24 cellular contexts compared by ENCODE assay signal in genomic region chr6:147449405-147450161, GRCh38. TPM values are rescaled to one million over a fixed set of nuclear protein-coding genes. Genes with fewer than 3 reads are reported as not detected.
DNase-seq lines count a peak whose midpoint lies in the region; ATAC-seq and TF ChIP-seq lines count a peak whose summit lies in the region.
"Had no signal": no experiment of that assay in that cellular context is flagged by ENCODE, and none has a peak within 500 bp of the region (broad histone marks: within the 10 kb centered on the region; RNA-seq: fewer than 3 reads in every experiment).

No MANE protein-coding gene starts in this region.

- intact Hi-C loops in A673 (cut with micrococcal nuclease; ENCODE audit: unreplicated experiment): no loop called here
- intact Hi-C loops in Calu3 (cut with micrococcal nuclease; ENCODE audit: unreplicated experiment): no loop called here

- no peak overlapping the region for H3K9ac ChIP-seq in endodermal cell (ENCODE audit: extremely low read depth, low read length, poor library complexity, severe bottlenecking)

- TF ChIP-seq CTCF in A673 (conservative IDR thresholded peaks at IDR 0.05; ENCODE audit: low read depth, low read length) (no peak), endodermal cell (conservative IDR thresholded peaks at IDR 0.05) (no peak), Calu3 (IDR thresholded peaks at IDR 0.05; ENCODE audit: unreplicated experiment) (no peak)

- BruUV-seq in A673 (replicated peaks; lab: Mats Ljungman, UMichigan): no TSS peak
- no TSS peak for BruUV-seq in Calu3 (replicated peaks; lab: Mats Ljungman, UMichigan)

- H3K27me3 Mint-ChIP-seq in endodermal cell (ENCODE audit: insufficient read depth) (peaks cover 7% of the 10 kb centered on the region), Calu3 (ENCODE audit: unreplicated experiment) (no peaks in the 10 kb centered on the region)

- H3K9me3 ChIP-seq in A673 (ENCODE audit: low read depth, low read length, poor library complexity, severe bottlenecking) (no peaks in the 10 kb centered on the region), HAP-1 (no peaks in the 10 kb centered on the region), endodermal cell (ENCODE audit: control insufficient read depth, low read length) (peaks cover under 1% of the 10 kb centered on the region)

- POLR2A ChIA-PET in A673 (lab: Charles Lee; ENCODE audit: low non-redundant PET): no interaction called here

- no peak overlapping the region for H3K4me3 ChIP-seq in A673 (ENCODE audit: low read depth, low read length, poor library complexity, severe bottlenecking)
- no peak overlapping the region for H3K4me3 ChIP-seq in HAP-1
- peak overlapping the region; percentile 38 for H3K4me3 ChIP-seq in endodermal cell (ENCODE audit: low read length)
- H3K4me3 ChIP-seq: GM12878 had no signal

- H3K27me3 ChIP-seq in A673 (replicated peaks; ENCODE audit: insufficient read depth, low read depth, low read length, poor library complexity): no peaks in the 10 kb centered on the region
- H3K27me3 ChIP-seq in HAP-1 (ENCODE audit: low read depth): 0 out of 2 replicates have a peak, but pooled peaks cover 2% of the 10 kb centered on the region
- no peaks in the 10 kb centered on the region for H3K27me3 ChIP-seq in endodermal cell (ENCODE audit: control insufficient read depth, insufficient read depth, low read length, poor library complexity, severe bottlenecking)

- in situ Hi-C loops in HAP-1 (cut with MboI; ENCODE audit: low sequenced_read_pairs): no loop called here

- H3K4me3 Mint-ChIP-seq in endodermal cell: no peak overlapping the region
- H3K4me3 Mint-ChIP-seq in Calu3 (ENCODE audit: low read depth, unreplicated experiment): no peak overlapping the region
- H3K4me3 Mint-ChIP-seq: CD8-positive, alpha-beta T cell; T-helper 1 cell treated with Interleukin-12 subunit alpha and Interleukin-12 subunit beta and Interleukin-4 antibody, amounts not matched to agents 30 μg/mL and 1 μg/mL, for 36 hours had no signal

- no peak overlapping the region for H3K27ac Mint-ChIP-seq in endodermal cell
- no peak overlapping the region for H3K27ac Mint-ChIP-seq in Calu3 (ENCODE audit: unreplicated experiment)
- H3K27ac Mint-ChIP-seq: CD8-positive, alpha-beta T cell; T-helper 1 cell treated with Interleukin-12 subunit alpha and Interleukin-12 subunit beta and Interleukin-4 antibody, amounts not matched to agents 30 μg/mL and 1 μg/mL, for 36 hours had no signal

- H3K27ac ChIP-seq in A673 (ENCODE audit: low read depth, low read length, poor library complexity, severe bottlenecking) (no peak overlapping the region), endodermal cell (ENCODE audit: low read depth, low read length) (no peak overlapping the region)

- peaks cover 15% of the 10 kb centered on the region for H3K4me1 ChIP-seq in A673 (ENCODE audit: insufficient read depth, low read length, poor library complexity, severe bottlenecking)
- H3K4me1 ChIP-seq in HAP-1: peaks cover 16% of the 10 kb centered on the region
- H3K4me1 ChIP-seq in endodermal cell (ENCODE audit: control insufficient read depth, insufficient read depth, low read length): peaks cover 12% of the 10 kb centered on the region

- H3K36me3 Mint-ChIP-seq in endodermal cell (ENCODE audit: low read depth): no peaks in the 10 kb centered on the region
- no peaks in the 10 kb centered on the region for H3K36me3 Mint-ChIP-seq in Calu3 (ENCODE audit: insufficient read depth, unreplicated experiment)
- H3K36me3 Mint-ChIP-seq: CD8-positive, alpha-beta T cell had no signal

- ATAC-seq in HG03460 (IDR thresholded peaks at IDR 0.05; ENCODE audit: unreplicated experiment): no peak
- ATAC-seq: CD8-positive, alpha-beta T cell; GM12878; HepG2 had no signal

- WGBS in endodermal cell (ENCODE audit: insufficient coverage in 1 of 2, insufficient read length in 1 of 2), 2 experiments: 92 to 95% methylated on average over 3 to 4 of the region's 4 CpGs

- CTCF ChIA-PET in A673 (lab: Charles Lee) (no interaction called here), Calu3 (lab: Charles Lee) (no interaction called here)

- H3K36me3 ChIP-seq in A673 (ENCODE audit: insufficient read depth, low read length, poor library complexity, severe bottlenecking): no peaks in the 10 kb centered on the region
- H3K36me3 ChIP-seq in HAP-1 (replicated peaks): no peaks in the 10 kb centered on the region
- H3K36me3 ChIP-seq in endodermal cell (ENCODE audit: control insufficient read depth, insufficient read depth, low read length): no peaks in the 10 kb centered on the region

- peaks cover 45% of the 10 kb centered on the region for H3K4me1 Mint-ChIP-seq in endodermal cell
- peaks cover 8% of the 10 kb centered on the region for H3K4me1 Mint-ChIP-seq in Calu3 (ENCODE audit: low read depth, unreplicated experiment)

- H3K9me3 Mint-ChIP-seq in endodermal cell (no peaks in the 10 kb centered on the region), Calu3 (ENCODE audit: low read depth, unreplicated experiment) (no peaks in the 10 kb centered on the region)
- H3K9me3 Mint-ChIP-seq: CD8-positive, alpha-beta T cell; T-helper 1 cell treated with Interleukin-12 subunit alpha and Interleukin-12 subunit beta and Interleukin-4 antibody, amounts not matched to agents 30 μg/mL and 1 μg/mL, for 36 hours had no signal

- DNase-seq in A673 (ENCODE audit: low spot score): peak; percentile 6
- DNase-seq in HAP-1 (ENCODE audit: low spot score in 2 of 2): peak; percentile 31 to 44
- DNase-seq in NCI-H146 treated with DMSO at 0.1 percent for 48 hours (lab: John Stamatoyannopoulos, UW; ENCODE audit: unreplicated experiment): peak; percentile 57
- DNase-seq in endodermal cell: no peak
- DNase-seq in Calu3: no peak
- DNase-seq in HPDE6-E6E7 (ENCODE audit: extremely low spot score): no peak
- DNase-seq in SIG-M5 (lab: John Stamatoyannopoulos, UW): no peak
- DNase-seq: 8988T; AML-193; C1 segment of cervical spinal cord; CD8-positive, alpha-beta T cell; DMS153; GOT3; KG1; NCI-H1105 treated with DMSO at 0.1 percent for 48 hours; NCI-H187; NCI-H2107; NCI-H446 treated with DMSO at 0.1 percent for 48 hours; NCI-H526 treated with DMSO at 0.1 percent for 48 hours; Right ventricle myocardium superior had no signal

RNA-seq across cellular contexts. Expression of gene SAMD5, which starts 58.9 kb away (rescaled TPM):
- total RNA-seq in A673 (2021) (4.3 and 6.1 TPM in 2 replicates), endodermal cell (under 1 TPM; 0.69 to 0.99 TPM), Calu3 (2022) (0.76 TPM in 1 of 2 replicates, not detected in the other)
- polyA plus RNA-seq in endodermal cell (2013, experiment 1 of 2): 2.3 TPM
- 2.1 TPM for polyA plus RNA-seq in endodermal cell (2013, experiment 2 of 2)
- total RNA-seq: CD8-positive, alpha-beta T cell had no signal

Comparison
In these comparisons a context has a peak if more than half of its experiments do, and no peak if none do; other contexts are left out.
1. DNase-seq: peak in A673 (single experiment), HAP-1 (2 of 2) and NCI-H146 treated with DMSO at 0.1 percent for 48 hours (single experiment); none in endodermal cell (single experiment), Calu3 (single experiment), HPDE6-E6E7 (single experiment) and SIG-M5 (single experiment).